Comparison of ENCODE assay signal across 2 cellular contexts in the genomic region with DNA sequence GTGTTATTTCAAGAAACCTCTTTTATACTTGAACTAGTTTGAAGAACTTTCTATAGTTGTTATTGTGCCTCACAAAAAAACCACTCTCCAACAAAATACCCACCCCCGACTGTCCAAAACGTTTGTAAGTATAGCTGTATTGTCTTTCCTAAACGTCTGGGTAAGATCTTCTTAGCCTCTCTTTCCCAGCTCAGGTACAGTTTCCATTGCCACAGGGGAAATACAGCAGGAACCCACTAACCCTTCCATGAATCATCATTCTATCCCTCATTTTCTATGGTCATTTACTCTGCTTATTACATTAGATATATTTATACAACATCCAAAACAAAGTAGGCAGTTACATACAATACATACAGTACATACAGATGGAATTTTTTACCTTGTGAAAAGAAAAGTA.
TF ChIP-seq lines count a peak whose summit lies in the region.

No MANE protein-coding gene starts in this region.

TF ChIP-seq in GM23338, 12 proteins besides CTCF, POLR2A, EP300 and RAD21 (continued from another document):
- TF ChIP-seq, protein P1, sequence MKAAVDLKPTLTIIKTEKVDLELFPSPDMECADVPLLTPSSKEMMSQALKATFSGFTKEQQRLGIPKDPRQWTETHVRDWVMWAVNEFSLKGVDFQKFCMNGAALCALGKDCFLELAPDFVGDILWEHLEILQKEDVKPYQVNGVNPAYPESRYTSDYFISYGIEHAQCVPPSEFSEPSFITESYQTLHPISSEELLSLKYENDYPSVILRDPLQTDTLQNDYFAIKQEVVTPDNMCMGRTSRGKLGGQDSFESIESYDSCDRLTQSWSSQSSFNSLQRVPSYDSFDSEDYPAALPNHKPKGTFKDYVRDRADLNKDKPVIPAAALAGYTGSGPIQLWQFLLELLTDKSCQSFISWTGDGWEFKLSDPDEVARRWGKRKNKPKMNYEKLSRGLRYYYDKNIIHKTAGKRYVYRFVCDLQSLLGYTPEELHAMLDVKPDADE (IDR thresholded peaks at IDR 0.05) = no peak
- TF ChIP-seq EZH2phosphoT487 (IDR thresholded peaks at IDR 0.05; ENCODE audit: unreplicated experiment) (no peak), JUNB (IDR thresholded peaks at IDR 0.05; ENCODE audit: unreplicated experiment) (no peak), EZH2 (IDR thresholded peaks at IDR 0.05; ENCODE audit: low read depth, unreplicated experiment) (no peak), POLR2AphosphoS5 (IDR thresholded peaks at IDR 0.05; ENCODE audit: low read depth) (no peak), NANOG (IDR thresholded peaks at IDR 0.05; ENCODE audit: borderline replicate concordance) (no peak)
- TF ChIP-seq, protein P2, sequence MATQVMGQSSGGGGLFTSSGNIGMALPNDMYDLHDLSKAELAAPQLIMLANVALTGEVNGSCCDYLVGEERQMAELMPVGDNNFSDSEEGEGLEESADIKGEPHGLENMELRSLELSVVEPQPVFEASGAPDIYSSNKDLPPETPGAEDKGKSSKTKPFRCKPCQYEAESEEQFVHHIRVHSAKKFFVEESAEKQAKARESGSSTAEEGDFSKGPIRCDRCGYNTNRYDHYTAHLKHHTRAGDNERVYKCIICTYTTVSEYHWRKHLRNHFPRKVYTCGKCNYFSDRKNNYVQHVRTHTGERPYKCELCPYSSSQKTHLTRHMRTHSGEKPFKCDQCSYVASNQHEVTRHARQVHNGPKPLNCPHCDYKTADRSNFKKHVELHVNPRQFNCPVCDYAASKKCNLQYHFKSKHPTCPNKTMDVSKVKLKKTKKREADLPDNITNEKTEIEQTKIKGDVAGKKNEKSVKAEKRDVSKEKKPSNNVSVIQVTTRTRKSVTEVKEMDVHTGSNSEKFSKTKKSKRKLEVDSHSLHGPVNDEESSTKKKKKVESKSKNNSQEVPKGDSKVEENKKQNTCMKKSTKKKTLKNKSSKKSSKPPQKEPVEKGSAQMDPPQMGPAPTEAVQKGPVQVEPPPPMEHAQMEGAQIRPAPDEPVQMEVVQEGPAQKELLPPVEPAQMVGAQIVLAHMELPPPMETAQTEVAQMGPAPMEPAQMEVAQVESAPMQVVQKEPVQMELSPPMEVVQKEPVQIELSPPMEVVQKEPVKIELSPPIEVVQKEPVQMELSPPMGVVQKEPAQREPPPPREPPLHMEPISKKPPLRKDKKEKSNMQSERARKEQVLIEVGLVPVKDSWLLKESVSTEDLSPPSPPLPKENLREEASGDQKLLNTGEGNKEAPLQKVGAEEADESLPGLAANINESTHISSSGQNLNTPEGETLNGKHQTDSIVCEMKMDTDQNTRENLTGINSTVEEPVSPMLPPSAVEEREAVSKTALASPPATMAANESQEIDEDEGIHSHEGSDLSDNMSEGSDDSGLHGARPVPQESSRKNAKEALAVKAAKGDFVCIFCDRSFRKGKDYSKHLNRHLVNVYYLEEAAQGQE (IDR thresholded peaks at IDR 0.05; ENCODE audit: unreplicated experiment) = no peak
- TF ChIP-seq, protein P3, sequence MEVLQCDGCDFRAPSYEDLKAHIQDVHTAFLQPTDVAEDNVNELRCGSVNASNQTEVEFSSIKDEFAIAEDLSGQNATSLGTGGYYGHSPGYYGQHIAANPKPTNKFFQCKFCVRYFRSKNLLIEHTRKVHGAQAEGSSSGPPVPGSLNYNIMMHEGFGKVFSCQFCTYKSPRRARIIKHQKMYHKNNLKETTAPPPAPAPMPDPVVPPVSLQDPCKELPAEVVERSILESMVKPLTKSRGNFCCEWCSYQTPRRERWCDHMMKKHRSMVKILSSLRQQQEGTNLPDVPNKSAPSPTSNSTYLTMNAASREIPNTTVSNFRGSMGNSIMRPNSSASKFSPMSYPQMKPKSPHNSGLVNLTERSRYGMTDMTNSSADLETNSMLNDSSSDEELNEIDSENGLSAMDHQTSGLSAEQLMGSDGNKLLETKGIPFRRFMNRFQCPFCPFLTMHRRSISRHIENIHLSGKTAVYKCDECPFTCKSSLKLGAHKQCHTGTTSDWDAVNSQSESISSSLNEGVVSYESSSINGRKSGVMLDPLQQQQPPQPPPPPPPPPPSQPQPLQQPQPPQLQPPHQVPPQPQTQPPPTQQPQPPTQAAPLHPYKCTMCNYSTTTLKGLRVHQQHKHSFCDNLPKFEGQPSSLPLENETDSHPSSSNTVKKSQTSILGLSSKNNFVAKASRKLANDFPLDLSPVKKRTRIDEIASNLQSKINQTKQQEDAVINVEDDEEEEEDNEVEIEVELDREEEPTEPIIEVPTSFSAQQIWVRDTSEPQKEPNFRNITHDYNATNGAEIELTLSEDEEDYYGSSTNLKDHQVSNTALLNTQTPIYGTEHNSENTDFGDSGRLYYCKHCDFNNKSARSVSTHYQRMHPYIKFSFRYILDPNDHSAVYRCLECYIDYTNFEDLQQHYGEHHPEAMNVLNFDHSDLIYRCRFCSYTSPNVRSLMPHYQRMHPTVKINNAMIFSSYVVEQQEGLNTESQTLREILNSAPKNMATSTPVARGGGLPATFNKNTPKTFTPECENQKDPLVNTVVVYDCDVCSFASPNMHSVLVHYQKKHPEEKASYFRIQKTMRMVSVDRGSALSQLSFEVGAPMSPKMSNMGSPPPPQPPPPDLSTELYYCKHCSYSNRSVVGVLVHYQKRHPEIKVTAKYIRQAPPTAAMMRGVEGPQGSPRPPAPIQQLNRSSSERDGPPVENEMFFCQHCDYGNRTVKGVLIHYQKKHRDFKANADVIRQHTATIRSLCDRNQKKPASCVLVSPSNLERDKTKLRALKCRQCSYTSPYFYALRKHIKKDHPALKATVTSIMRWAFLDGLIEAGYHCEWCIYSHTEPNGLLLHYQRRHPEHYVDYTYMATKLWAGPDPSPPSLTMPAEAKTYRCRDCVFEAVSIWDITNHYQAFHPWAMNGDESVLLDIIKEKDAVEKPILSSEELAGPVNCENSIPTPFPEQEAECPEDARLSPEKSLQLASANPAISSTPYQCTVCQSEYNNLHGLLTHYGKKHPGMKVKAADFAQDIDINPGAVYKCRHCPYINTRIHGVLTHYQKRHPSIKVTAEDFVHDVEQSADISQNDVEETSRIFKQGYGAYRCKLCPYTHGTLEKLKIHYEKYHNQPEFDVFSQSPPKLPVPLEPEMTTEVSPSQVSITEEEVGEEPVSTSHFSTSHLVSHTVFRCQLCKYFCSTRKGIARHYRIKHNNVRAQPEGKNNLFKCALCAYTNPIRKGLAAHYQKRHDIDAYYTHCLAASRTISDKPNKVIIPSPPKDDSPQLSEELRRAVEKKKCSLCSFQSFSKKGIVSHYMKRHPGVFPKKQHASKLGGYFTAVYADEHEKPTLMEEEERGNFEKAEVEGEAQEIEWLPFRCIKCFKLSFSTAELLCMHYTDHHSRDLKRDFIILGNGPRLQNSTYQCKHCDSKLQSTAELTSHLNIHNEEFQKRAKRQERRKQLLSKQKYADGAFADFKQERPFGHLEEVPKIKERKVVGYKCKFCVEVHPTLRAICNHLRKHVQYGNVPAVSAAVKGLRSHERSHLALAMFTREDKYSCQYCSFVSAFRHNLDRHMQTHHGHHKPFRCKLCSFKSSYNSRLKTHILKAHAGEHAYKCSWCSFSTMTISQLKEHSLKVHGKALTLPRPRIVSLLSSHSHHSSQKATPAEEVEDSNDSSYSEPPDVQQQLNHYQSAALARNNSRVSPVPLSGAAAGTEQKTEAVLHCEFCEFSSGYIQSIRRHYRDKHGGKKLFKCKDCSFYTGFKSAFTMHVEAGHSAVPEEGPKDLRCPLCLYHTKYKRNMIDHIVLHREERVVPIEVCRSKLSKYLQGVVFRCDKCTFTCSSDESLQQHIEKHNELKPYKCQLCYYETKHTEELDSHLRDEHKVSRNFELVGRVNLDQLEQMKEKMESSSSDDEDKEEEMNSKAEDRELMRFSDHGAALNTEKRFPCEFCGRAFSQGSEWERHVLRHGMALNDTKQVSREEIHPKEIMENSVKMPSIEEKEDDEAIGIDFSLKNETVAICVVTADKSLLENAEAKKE (CRISPR knock-in tag; IDR thresholded peaks at IDR 0.05) = no peak

TF ChIP-seq in K562, 482 proteins besides CTCF, POLR2A, EP300 and RAD21 (continued from another document):
- TF ChIP-seq, protein P4, sequence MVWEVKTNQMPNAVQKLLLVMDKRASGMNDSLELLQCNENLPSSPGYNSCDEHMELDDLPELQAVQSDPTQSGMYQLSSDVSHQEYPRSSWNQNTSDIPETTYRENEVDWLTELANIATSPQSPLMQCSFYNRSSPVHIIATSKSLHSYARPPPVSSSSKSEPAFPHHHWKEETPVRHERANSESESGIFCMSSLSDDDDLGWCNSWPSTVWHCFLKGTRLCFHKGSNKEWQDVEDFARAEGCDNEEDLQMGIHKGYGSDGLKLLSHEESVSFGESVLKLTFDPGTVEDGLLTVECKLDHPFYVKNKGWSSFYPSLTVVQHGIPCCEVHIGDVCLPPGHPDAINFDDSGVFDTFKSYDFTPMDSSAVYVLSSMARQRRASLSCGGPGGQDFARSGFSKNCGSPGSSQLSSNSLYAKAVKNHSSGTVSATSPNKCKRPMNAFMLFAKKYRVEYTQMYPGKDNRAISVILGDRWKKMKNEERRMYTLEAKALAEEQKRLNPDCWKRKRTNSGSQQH (CRISPR knock-in tag; IDR thresholded peaks at IDR 0.05) = no peak
- TF ChIP-seq TEAD1 (CRISPR knock-in tag; IDR thresholded peaks at IDR 0.05) (no peak), KLF6 (CRISPR knock-in tag; IDR thresholded peaks at IDR 0.05; ENCODE audit: borderline replicate concordance) (no peak), HOXB6 (CRISPR knock-in tag; IDR thresholded peaks at IDR 0.05; ENCODE audit: borderline replicate concordance) (no peak), NONO (IDR thresholded peaks at IDR 0.05; ENCODE audit: low read depth in 2 of 2, low read length in 1 of 2) (no peak), SPI1 (IDR thresholded peaks at IDR 0.05; ENCODE audit: borderline replicate concordance, low read depth, low read length) (no peak)
- TF ChIP-seq, protein P5, sequence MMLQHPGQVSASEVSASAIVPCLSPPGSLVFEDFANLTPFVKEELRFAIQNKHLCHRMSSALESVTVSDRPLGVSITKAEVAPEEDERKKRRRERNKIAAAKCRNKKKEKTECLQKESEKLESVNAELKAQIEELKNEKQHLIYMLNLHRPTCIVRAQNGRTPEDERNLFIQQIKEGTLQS (IDR thresholded peaks at IDR 0.05) = no peak
- TF ChIP-seq, protein P5 (CRISPR knock-in tag; conservative IDR thresholded peaks at IDR 0.05) = no peak
- TF ChIP-seq, protein P6, sequence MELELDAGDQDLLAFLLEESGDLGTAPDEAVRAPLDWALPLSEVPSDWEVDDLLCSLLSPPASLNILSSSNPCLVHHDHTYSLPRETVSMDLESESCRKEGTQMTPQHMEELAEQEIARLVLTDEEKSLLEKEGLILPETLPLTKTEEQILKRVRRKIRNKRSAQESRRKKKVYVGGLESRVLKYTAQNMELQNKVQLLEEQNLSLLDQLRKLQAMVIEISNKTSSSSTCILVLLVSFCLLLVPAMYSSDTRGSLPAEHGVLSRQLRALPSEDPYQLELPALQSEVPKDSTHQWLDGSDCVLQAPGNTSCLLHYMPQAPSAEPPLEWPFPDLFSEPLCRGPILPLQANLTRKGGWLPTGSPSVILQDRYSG (tag; conservative IDR thresholded peaks at IDR 0.05; ENCODE audit: low read depth) = no peak
